Comparison of ENCODE assay signal across 11 cellular contexts in the genomic region with DNA sequence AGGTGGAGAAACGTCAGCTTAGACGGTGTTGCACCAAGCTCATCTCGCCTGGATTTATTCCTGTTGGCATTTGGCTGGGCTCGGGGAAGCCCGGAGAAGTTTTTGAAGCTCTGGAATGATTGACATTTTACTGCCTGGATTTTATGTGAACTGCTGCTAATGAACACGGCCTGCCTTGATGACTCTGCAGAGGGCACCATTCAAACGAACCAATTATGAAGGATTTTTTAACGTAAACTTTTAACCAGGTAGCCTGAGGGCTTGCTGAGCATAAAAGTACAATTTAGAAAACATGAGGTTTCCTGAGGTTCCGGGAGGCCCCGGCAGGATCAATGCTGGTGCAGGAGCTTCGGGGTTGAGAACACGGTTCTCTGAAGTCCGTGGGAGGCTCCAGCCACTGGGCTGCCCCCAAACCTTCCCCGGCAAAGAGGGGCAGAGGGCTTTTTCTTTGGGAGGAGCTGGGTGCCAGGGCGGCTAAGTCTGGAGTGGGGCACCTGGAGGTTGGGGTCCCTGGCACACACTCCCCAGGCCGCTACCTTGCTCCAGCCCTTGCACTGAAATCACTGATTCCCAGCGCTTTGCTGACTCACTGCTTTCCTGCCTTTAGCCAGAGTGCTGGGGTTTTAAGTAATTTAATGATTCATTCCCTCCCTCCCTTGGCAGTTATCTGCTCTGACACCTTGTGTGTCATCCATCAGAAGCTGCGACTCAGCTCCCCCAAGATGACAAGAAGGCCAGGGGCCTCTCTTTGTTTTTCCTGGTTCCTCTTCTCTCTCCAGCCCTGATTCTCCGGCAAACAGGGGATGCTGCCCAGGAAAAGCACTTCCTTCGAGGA.
DNase-seq lines count a peak whose midpoint lies in the region; ATAC-seq and TF ChIP-seq lines count a peak whose summit lies in the region.
"Had no signal": no experiment of that assay in that cellular context is flagged by ENCODE, and none has a peak within 500 bp of the region (broad histone marks: within the 10 kb centered on the region; RNA-seq: fewer than 3 reads in every experiment).

No MANE protein-coding gene starts in this region.

- H3K36me3 ChIP-seq in gastrocnemius medialis: no peaks in the 10 kb centered on the region
- H3K36me3 ChIP-seq: thyroid gland had no signal

- POLR2A ChIA-PET in RWPE1 (lab: Yijun Ruan, JAX; ENCODE audit: low non-redundant PET): interaction anchor here (1.6 kb wide), 1 partner anchor 160 kb away, joined by 4 read pairs; no protein-coding TSS in a partner anchor

- in situ Hi-C loops in gastrocnemius medialis (cut with MboI; ENCODE audit: low sequenced_read_pairs in 4 of 4): no loop called here

- DNase-seq in HFF-Myc (ENCODE audit: extremely low read depth, low read depth) (peak; percentile 39), RWPE1 (ENCODE audit: low spot score) (peak; percentile 91), fibroblast of mammary gland (ENCODE audit: low read depth) (peak; percentile 93), gastrocnemius medialis (no peak), NCI-H526 (lab: John Stamatoyannopoulos, UW) (no peak)
- DNase-seq: aorta, NCI-H1694, thyroid gland had no signal

- no peak for TF ChIP-seq POLR2A in gastrocnemius medialis (IDR thresholded peaks at IDR 0.05)

- TF ChIP-seq CTCF in HFF-Myc (IDR thresholded peaks at IDR 0.05; ENCODE audit: low read depth, low read length, missing control alignments) (no peak), RWPE1 (conservative IDR thresholded peaks at IDR 0.05; ENCODE audit: low read depth) (no peak), fibroblast of mammary gland (conservative IDR thresholded peaks at IDR 0.05; ENCODE audit: control insufficient read depth, insufficient read depth, low read depth, low read length) (no peak), gastrocnemius medialis (IDR thresholded peaks at IDR 0.05 in 4 of 5, conservative IDR thresholded peaks at IDR 0.05 in 1 of 5) (no peak)

- peak; percentile 20 to 54 for ATAC-seq in gastrocnemius medialis
- ATAC-seq in GM21825 (IDR thresholded peaks at IDR 0.05; ENCODE audit: unreplicated experiment): no peak
- ATAC-seq in HG02885 (IDR thresholded peaks at IDR 0.05; ENCODE audit: poor library complexity, unreplicated experiment): no peak

- H3K4me1 ChIP-seq in gastrocnemius medialis: peaks cover 0 to 12% of the 10 kb centered on the region in 2 donors

- CTCF ChIA-PET in RWPE1 (lab: Yijun Ruan, JAX): interaction anchor here (1.0 kb wide), 1 partner anchor 163 kb away, joined by 4 read pairs; no protein-coding TSS in a partner anchor

- H3K4me3 ChIP-seq in HFF-Myc (replicated peaks; ENCODE audit: low read depth, low read length): no peak overlapping the region
- H3K4me3 ChIP-seq in fibroblast of mammary gland (ENCODE audit: control insufficient read depth, low read depth, low read length): no peak overlapping the region
- no peak overlapping the region for H3K4me3 ChIP-seq in gastrocnemius medialis
- H3K4me3 ChIP-seq: thyroid gland had no signal

- intact Hi-C loops in gastrocnemius medialis (cut with DNase I; ENCODE audit: low total_unique reads): no loop called here

- H3K27me3 ChIP-seq in gastrocnemius medialis: no peaks in the 10 kb centered on the region
- H3K27me3 ChIP-seq: thyroid gland had no signal

- no peaks in the 10 kb centered on the region for H3K9me3 ChIP-seq in gastrocnemius medialis
- H3K9me3 ChIP-seq: thyroid gland had no signal

- peak overlapping the region; percentile 89 for H3K27ac ChIP-seq in RWPE1
- peak overlapping the region in 1 of 4 donors; percentile 80 for H3K27ac ChIP-seq in gastrocnemius medialis
- H3K27ac ChIP-seq: thyroid gland, VCaP had no signal

Comparison
In these comparisons a context has a peak if more than half of its experiments do, and no peak if none do; other contexts are left out.
1. DNase-seq: peak in HFF-Myc (single experiment), RWPE1 (single experiment) and fibroblast of mammary gland (single experiment); none in gastrocnemius medialis (0 of 2) and NCI-H526 (0 of 2).
2. ATAC-seq: peak in gastrocnemius medialis (2 of 2); none in GM21825 (single experiment) and HG02885 (single experiment).